19 cellular contexts compared by ENCODE assay signal in the genomic region with DNA sequence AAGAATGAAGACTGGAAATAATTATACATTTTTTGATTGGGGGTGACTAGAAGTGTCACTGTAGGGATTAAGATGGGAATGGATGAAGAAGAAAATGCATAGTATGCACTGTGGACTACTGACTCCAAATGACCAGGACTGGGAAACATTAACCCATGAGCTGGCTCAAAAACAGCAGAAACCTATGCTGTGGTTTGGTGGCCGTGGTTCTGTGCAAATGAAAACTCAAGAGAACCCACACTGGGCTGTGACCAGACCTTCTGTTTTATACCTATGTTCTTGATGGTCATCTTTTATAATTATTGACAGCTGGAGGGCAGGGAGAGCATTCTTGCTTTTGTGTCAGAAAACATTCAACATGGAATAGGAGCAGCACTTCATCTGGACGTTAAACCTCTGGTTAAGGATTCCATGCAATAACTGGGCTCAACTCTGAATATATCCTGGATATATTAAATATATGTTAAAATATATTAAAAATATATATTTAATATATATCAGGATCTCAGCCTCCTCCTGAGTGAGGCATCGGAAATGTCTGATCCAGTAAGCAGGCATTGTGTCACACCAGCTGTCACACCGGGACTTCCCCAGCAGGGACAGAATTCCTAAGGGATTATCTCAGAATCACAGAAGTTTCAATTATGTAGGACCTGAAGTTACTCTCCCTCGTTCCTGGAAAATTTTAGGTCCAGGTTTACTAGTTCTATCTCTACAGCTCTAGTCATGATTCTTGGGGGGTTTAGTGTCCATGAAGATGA. TPM values are rescaled to one million over a fixed set of nuclear protein-coding genes. Genes with fewer than 3 reads are reported as not detected.
DNase-seq lines count a peak whose midpoint lies in the region; ATAC-seq, FAIRE-seq and TF ChIP-seq lines count a peak whose summit lies in the region.
"Had no signal": no experiment of that assay in that cellular context is flagged by ENCODE, and none has a peak within 500 bp of the region (broad histone marks: within the 10 kb centered on the region; RNA-seq: fewer than 3 reads in every experiment).

No MANE protein-coding gene starts in this region.

- BruUV-seq in Panc1 (replicated peaks; lab: Mats Ljungman, UMichigan) (no TSS peak), MCF 10A (replicated peaks; lab: Mats Ljungman, UMichigan) (no TSS peak)

- peaks cover 8% of the 10 kb centered on the region; the same call in 1 of the 3 replicates for H3K4me1 ChIP-seq in A549
- H3K4me1 ChIP-seq in Panc1 (ENCODE audit: control insufficient read depth, insufficient read depth, low read length): no peaks in the 10 kb centered on the region

- POLR2A ChIA-PET in A549 (lab: Yijun Ruan, JAX) (no interaction called here), Panc1 (lab: Charles Lee) (no interaction called here), MCF 10A (lab: Yijun Ruan, JAX) (no interaction called here)

- no peak overlapping the region for H3K27ac ChIP-seq in A549
- no peak overlapping the region for H3K27ac ChIP-seq in Panc1 (ENCODE audit: low read length)

- H3K9me3 Mint-ChIP-seq in MCF 10A (ENCODE audit: unreplicated experiment): no peaks in the 10 kb centered on the region
- H3K9me3 Mint-ChIP-seq in activated T-cell treated with anti-CD3 and anti-CD28 coated beads, Interleukin-2, amount 50 U/mL, for 4 hours: no peaks in the 10 kb centered on the region
- H3K9me3 Mint-ChIP-seq: immature natural killer cell had no signal

- in situ Hi-C loops in Panc1 (cut with HindIII; ENCODE audit: low pct_unique_long_range_greater_than_20kb, low sequenced_read_pairs): no loop called here

- intact Hi-C loops in Panc1 (cut with micrococcal nuclease; ENCODE audit: unreplicated experiment): no loop called here
- intact Hi-C loops in MCF 10A (cut with micrococcal nuclease): no loop called here

- peaks cover 5% of the 10 kb centered on the region for H3K36me3 Mint-ChIP-seq in MCF 10A (ENCODE audit: insufficient read depth, unreplicated experiment)
- no peaks in the 10 kb centered on the region for H3K36me3 Mint-ChIP-seq in activated T-cell treated with anti-CD3 and anti-CD28 coated beads, Interleukin-2, amount 50 U/mL, for 4 hours (ENCODE audit: insufficient read depth)
- H3K36me3 Mint-ChIP-seq: immature natural killer cell had no signal

- no peaks in the 10 kb centered on the region for H3K27me3 ChIP-seq in Panc1 (ENCODE audit: control insufficient read depth, insufficient read depth, low read length)

- peak overlapping the region; percentile 5; the same call in 2 of the 3 replicates for H3K4me2 ChIP-seq in A549

- CTCF ChIA-PET in A549 (lab: Yijun Ruan, JAX) (interaction anchor here (0.6 to 1.4 kb wide), 2 partner anchors 141 to 1445 kb away, joined by 3 to 4 read pairs; no protein-coding TSS in a partner anchor), Panc1 (lab: Charles Lee) (no interaction called here), MCF 10A (lab: Yijun Ruan, JAX) (interaction anchor here (2.3 kb wide), 1 partner anchor 9 kb away, joined by 6 read pairs; no protein-coding TSS in a partner anchor)

- ATAC-seq in A549 (peak; percentile 58 to 71; a peak in 4 of 6 replicates), Panc1 (peak; percentile 66; the same call in 1 of the 2 replicates), GM21526 (IDR thresholded peaks at IDR 0.05; ENCODE audit: low FRiP score, unreplicated experiment) (no peak)
- no peak for ATAC-seq in activated T-cell treated with anti-CD3 and anti-CD28 coated beads, Interleukin-2, amount 50 U/mL, for 4 hours
- ATAC-seq: K562, right cardiac atrium had no signal

- DNase-seq in A549 (ENCODE audit: low read depth in 1 of 2, low spot score in 1 of 2): peak; percentile 20 to 33
- DNase-seq in ELR (ENCODE audit: low read depth): peak; percentile 54
- DNase-seq in Panc1 (ENCODE audit: low read depth, low spot score): no peak
- DNase-seq in kidney tubule cell (ENCODE audit: low spot score): peak; percentile 92
- DNase-seq in MCF 10A (ENCODE audit: unreplicated experiment): no peak
- DNase-seq in activated T-cell treated with anti-CD3 and anti-CD28 coated beads, Interleukin-2, amount 50 U/mL, for 4 hours: no peak
- DNase-seq in stimulated activated CD4-positive, alpha-beta T cell treated with anti-CD3 and anti-CD28 coated beads, Interleukin-12 subunit alpha, Interleukin-12 subunit beta, amount 100 ng/mL, for 4 hours: no peak
- DNase-seq: activated CD4-positive, alpha-beta T cell treated with anti-CD3 and anti-CD28 coated beads, Interleukin-2, amount 10 ng/mL, durations not matched to agents 24 days and 14 days; activated naive CD4-positive, alpha-beta T cell treated with Interleukin-2 at 50 U/mL for 16 hours; AML-193; aorta; immature natural killer cell; NCI-H1048; NCI-H226; right cardiac atrium; stimulated activated CD4-positive, alpha-beta T cell treated with anti-CD3 and anti-CD28 coated beads, Interleukin-2, amount 100 ng/mL, for 48 hours had no signal

- no peaks in the 10 kb centered on the region for H3K36me3 ChIP-seq in Panc1 (ENCODE audit: control insufficient read depth, insufficient read depth, low read length)

- no peaks in the 10 kb centered on the region for H3K27me3 Mint-ChIP-seq in MCF 10A (ENCODE audit: insufficient read depth, unreplicated experiment)
- H3K27me3 Mint-ChIP-seq in activated T-cell treated with anti-CD3 and anti-CD28 coated beads, Interleukin-2, amount 50 U/mL, for 4 hours (ENCODE audit: low read depth): no peaks in the 10 kb centered on the region
- H3K27me3 Mint-ChIP-seq: activated CD4-positive, alpha-beta T cell treated with anti-CD3 and anti-CD28 coated beads, Interleukin-2, amount 10 ng/mL, durations not matched to agents 24 days and 14 days had no signal

- H3K4me3 ChIP-seq in A549: no peak overlapping the region
- no peak overlapping the region for H3K4me3 ChIP-seq in Panc1 (ENCODE audit: low read depth in 2 of 2, low read length in 2 of 2)
- H3K4me3 ChIP-seq: K562 had no signal

- no peak for TF ChIP-seq RAD21 in A549 (conservative IDR thresholded peaks at IDR 0.05 in 1 of 2, IDR thresholded peaks at IDR 0.05 in 1 of 2)

- no peak for TF ChIP-seq EP300 in A549 (IDR thresholded peaks at IDR 0.05)

- H3K4me3 Mint-ChIP-seq in MCF 10A (ENCODE audit: unreplicated experiment): no peak overlapping the region
- no peak overlapping the region for H3K4me3 Mint-ChIP-seq in activated T-cell treated with anti-CD3 and anti-CD28 coated beads, Interleukin-2, amount 50 U/mL, for 4 hours
- H3K4me3 Mint-ChIP-seq: activated CD4-positive, alpha-beta T cell treated with anti-CD3 and anti-CD28 coated beads, Interleukin-2, amount 10 ng/mL, durations not matched to agents 24 days and 14 days; immature natural killer cell had no signal

- H3K27ac Mint-ChIP-seq in MCF 10A (ENCODE audit: low read depth, unreplicated experiment): no peak overlapping the region
- H3K27ac Mint-ChIP-seq: activated CD4-positive, alpha-beta T cell treated with anti-CD3 and anti-CD28 coated beads, Interleukin-2, amount 10 ng/mL, durations not matched to agents 24 days and 14 days; immature natural killer cell had no signal

- TF ChIP-seq CTCF in A549 (IDR thresholded peaks at IDR 0.05) (no peak), Panc1 (IDR thresholded peaks at IDR 0.05) (no peak), MCF 10A (IDR thresholded peaks at IDR 0.05; ENCODE audit: unreplicated experiment) (no peak)

- no peak for FAIRE-seq in A549 (lab: Jason Lieb, UNC)
- FAIRE-seq: GM19239, K562 had no signal

- H3K4me1 Mint-ChIP-seq in MCF 10A (ENCODE audit: insufficient read depth, unreplicated experiment): no peaks in the 10 kb centered on the region
- no peaks in the 10 kb centered on the region for H3K4me1 Mint-ChIP-seq in activated T-cell treated with anti-CD3 and anti-CD28 coated beads, Interleukin-2, amount 50 U/mL, for 4 hours (ENCODE audit: low read depth)
- H3K4me1 Mint-ChIP-seq: activated CD4-positive, alpha-beta T cell treated with anti-CD3 and anti-CD28 coated beads, Interleukin-2, amount 10 ng/mL, durations not matched to agents 24 days and 14 days; immature natural killer cell had no signal

- H3K9me3 ChIP-seq in A549 (no peaks in the 10 kb centered on the region), Panc1 (ENCODE audit: control insufficient read depth, insufficient read depth, low read depth, low read length) (no peaks in the 10 kb centered on the region)

- WGBS in A549 (ENCODE audit: missing lambda C conversion rate): 24% methylated on average over 5 of the region's 5 CpGs

- no peak for TF ChIP-seq POLR2A in A549 (IDR thresholded peaks at IDR 0.05; ENCODE audit: low read length)

TF ChIP-seq in A549, 52 proteins besides CTCF, POLR2A, EP300 and RAD21 (continues in another document):
- no peak for TF ChIP-seq CBX2 (IDR thresholded peaks at IDR 0.05; ENCODE audit: borderline replicate concordance, low read depth)
- no peak for TF ChIP-seq JUN (IDR thresholded peaks at IDR 0.05)
- no peak for TF ChIP-seq HOXA7 (CRISPR knock-in tag; IDR thresholded peaks at IDR 0.05)
- TF ChIP-seq CEBPB (IDR thresholded peaks at IDR 0.05): no peak
- TF ChIP-seq NPAS2 (CRISPR knock-in tag; IDR thresholded peaks at IDR 0.05; ENCODE audit: borderline replicate concordance): no peak
- TF ChIP-seq HDAC2 (IDR thresholded peaks at IDR 0.05): no peak
- TF ChIP-seq HOXB13 (CRISPR knock-in tag; IDR thresholded peaks at IDR 0.05; ENCODE audit: low read depth): no peak
- TF ChIP-seq CHD4 (IDR thresholded peaks at IDR 0.05; ENCODE audit: borderline replicate concordance): no peak
- no peak for TF ChIP-seq KDM1A (IDR thresholded peaks at IDR 0.05; ENCODE audit: low read depth)
- TF ChIP-seq, protein P1, sequence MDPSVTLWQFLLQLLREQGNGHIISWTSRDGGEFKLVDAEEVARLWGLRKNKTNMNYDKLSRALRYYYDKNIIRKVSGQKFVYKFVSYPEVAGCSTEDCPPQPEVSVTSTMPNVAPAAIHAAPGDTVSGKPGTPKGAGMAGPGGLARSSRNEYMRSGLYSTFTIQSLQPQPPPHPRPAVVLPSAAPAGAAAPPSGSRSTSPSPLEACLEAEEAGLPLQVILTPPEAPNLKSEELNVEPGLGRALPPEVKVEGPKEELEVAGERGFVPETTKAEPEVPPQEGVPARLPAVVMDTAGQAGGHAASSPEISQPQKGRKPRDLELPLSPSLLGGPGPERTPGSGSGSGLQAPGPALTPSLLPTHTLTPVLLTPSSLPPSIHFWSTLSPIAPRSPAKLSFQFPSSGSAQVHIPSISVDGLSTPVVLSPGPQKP (IDR thresholded peaks at IDR 0.05; ENCODE audit: low read depth, low read length): no peak

RNA-seq across cellular contexts. Expression of a gene that starts 48.5 kb away (rescaled TPM):
- polyA plus RNA-seq in A549 (2011; rRNA removed) (11.6 and 15.1 TPM in 2 replicates), A549 (2017; fragmentation: RNase III; extraction: RNeasy Plus Mini Kit Qiagen cat#74134 plus additional on column Dnase treatment) (6.6 to 8.0 TPM (median 7.3 TPM) in 3 replicates)
- 1.3 and 1.7 TPM in 2 replicates for polyA plus RNA-seq in A549 (2012; cell fraction: cytosol; rRNA removed)
- polyA plus RNA-seq in A549 (2012; cell fraction: nucleus; rRNA removed): 0.82 and 1.1 TPM in 2 replicates
- polyA minus RNA-seq in A549 (2011; rRNA and poly(A)+ RNA removed): 2.1 and 2.5 TPM in 2 replicates
- total RNA-seq in Panc1 (2021; ENCODE audit: unreplicated experiment) (7.8 TPM), MCF 10A (2022) (5.9 and 10.2 TPM in 2 replicates)
- polyA plus RNA-seq in Panc1 (2012; ENCODE audit: insufficient read length): 4.8 TPM
- 1 to 10 TPM; 3.3 to 4.1 (median 3.9) TPM for total RNA-seq in activated T-cell treated with anti-CD3 and anti-CD28 coated beads, Interleukin-2, amount 50 U/mL, for 4 hours

Comparison
In these comparisons a context has a peak if more than half of its experiments do, and no peak if none do; other contexts are left out.
1. ATAC-seq: peak in A549 (2 of 2) and Panc1 (single experiment); none in activated T-cell treated with anti-CD3 and anti-CD28 coated beads, Interleukin-2, amount 50 U/mL, for 4 hours (0 of 2) and GM21526 (single experiment).
2. DNase-seq: peak in A549 (2 of 2), ELR (single experiment) and kidney tubule cell (single experiment); none in Panc1 (single experiment), MCF 10A (single experiment), activated T-cell treated with anti-CD3 and anti-CD28 coated beads, Interleukin-2, amount 50 U/mL, for 4 hours (single experiment) and stimulated activated CD4-positive, alpha-beta T cell treated with anti-CD3 and anti-CD28 coated beads, Interleukin-12 subunit alpha, Interleukin-12 subunit beta, amount 100 ng/mL, for 4 hours (single experiment).